ENCODE assay signal across 33 cellular contexts in the genomic region with DNA sequence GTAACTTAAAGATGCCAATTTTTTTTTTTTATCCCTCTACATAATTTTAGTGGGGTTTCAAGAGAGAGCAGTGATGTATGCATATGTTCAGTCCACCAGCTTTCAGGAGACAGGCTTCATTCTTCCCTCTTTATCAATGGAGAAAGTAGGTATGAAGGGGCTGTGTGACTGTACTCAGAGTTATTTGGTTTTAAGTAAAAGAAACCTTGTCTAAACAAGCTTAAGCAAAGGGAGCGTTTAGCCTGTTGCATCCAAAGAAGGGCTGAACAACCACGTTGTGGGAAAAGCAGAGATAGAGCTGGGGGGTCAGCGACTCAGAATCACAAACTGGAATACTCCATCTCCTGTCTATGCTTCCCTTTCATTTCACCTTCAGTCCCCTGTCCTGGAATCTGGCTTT.
"Had no signal": no experiment of that assay in that cellular context is flagged by ENCODE, and none has a peak within 500 bp of the region (broad histone marks: within the 10 kb centered on the region; RNA-seq: fewer than 3 reads in every experiment).

No MANE protein-coding gene starts in this region.

- ATAC-seq: heart right ventricle; left lobe of liver; mucosa of descending colon; natural killer cell treated with Interleukin-12 subunit alpha and Interleukin-12 subunit beta and Interleukin-15 and Interleukin-18, amount 100 ng/mL, for 72 hours; right lobe of liver; stimulated activated naive CD8-positive, alpha-beta T cell treated with anti-CD3 and anti-CD28 coated beads, Interleukin-15, Interleukin-2, amounts not matched to agents 100 U/mL and 50 U/mL, for 24 hours had no signal

- H3K36me3 ChIP-seq: colonic mucosa, esophagus muscularis mucosa, heart right ventricle, right lobe of liver, tibial artery, upper lobe of left lung had no signal

- H3K4me3 ChIP-seq: colonic mucosa, esophagus muscularis mucosa, heart right ventricle, lung, mucosa of descending colon, right lobe of liver, smooth muscle cell, testis, tibial artery, upper lobe of left lung had no signal

- H3K27ac Mint-ChIP-seq: dendritic cell treated with granulocyte-macrophage colony-stimulating factor and Interleukin-4, amounts not matched to agents 40 ng/mL and 50 ng/mL, for 4 days; endodermal cell; immature natural killer cell; memory B cell; mesothelial cell of epicardium; progenitor cell of endocrine pancreas had no signal

- H3K4me1 Mint-ChIP-seq: immature natural killer cell, memory B cell, mesothelial cell of epicardium, naive B cell, neural crest cell had no signal

- H3K27me3 ChIP-seq: colonic mucosa, esophagus muscularis mucosa, heart right ventricle, right lobe of liver, testis, tibial artery, upper lobe of left lung had no signal

- H3K9me3 Mint-ChIP-seq: dendritic cell treated with granulocyte-macrophage colony-stimulating factor and Interleukin-4, amounts not matched to agents 40 ng/mL and 50 ng/mL, for 4 days; endodermal cell; immature natural killer cell; memory B cell; mesothelial cell of epicardium; naive B cell; natural killer cell treated with Interleukin-12 subunit alpha and Interleukin-12 subunit beta and Interleukin-15 and Interleukin-18, amount 100 ng/mL, for 72 hours; neural crest cell had no signal

- DNase-seq: colonic mucosa; effector CD8-positive, alpha-beta T cell; endodermal cell; foreskin melanocyte; glutamatergic neuron; heart right ventricle; hypothalamus; immature natural killer cell; naive B cell; right lobe of liver; stimulated activated CD4-positive, alpha-beta T cell treated with anti-CD3 and anti-CD28 coated beads, Interleukin-12 subunit alpha, Interleukin-12 subunit beta, amount 100 ng/mL, for 4 hours; stimulated activated CD4-positive, alpha-beta T cell treated with anti-CD3 and anti-CD28 coated beads, Interleukin-1b, Interleukin-23, amount 100 ng/mL, for 48 hours; stimulated activated CD4-positive, alpha-beta T cell treated with anti-CD3 and anti-CD28 coated beads, Interleukin-4, amount 100 ng/mL, for 1 hour; stimulated activated CD8-positive, alpha-beta memory T cell treated with anti-CD3 and anti-CD28 coated beads, Interleukin-4, amount 100 ng/mL, for 48 hours; stimulated activated naive CD8-positive, alpha-beta T cell treated with anti-CD3 and anti-CD28 coated beads, Interleukin-15, Interleukin-2, amounts not matched to agents 100 U/mL and 50 U/mL, for 24 hours; substantia nigra; testis; tibial artery; upper lobe of left lung had no signal

- H3K36me3 Mint-ChIP-seq: natural killer cell treated with Interleukin-12 subunit alpha and Interleukin-12 subunit beta and Interleukin-15 and Interleukin-18, amount 100 ng/mL, for 72 hours had no signal

- H2AFZ ChIP-seq: parathyroid adenoma had no signal

- H3K4me2 ChIP-seq: smooth muscle cell had no signal

- FAIRE-seq: keratinocyte, urothelium cell line had no signal

- H3K4me1 ChIP-seq: colonic mucosa, parathyroid adenoma, testis had no signal

- H3K9ac ChIP-seq: parathyroid adenoma had no signal

- H3K4me3 Mint-ChIP-seq: dendritic cell treated with granulocyte-macrophage colony-stimulating factor and Interleukin-4, amounts not matched to agents 40 ng/mL and 50 ng/mL, for 4 days; endodermal cell; immature natural killer cell; memory B cell; mesothelial cell of epicardium; naive B cell; natural killer cell treated with Interleukin-12 subunit alpha and Interleukin-12 subunit beta and Interleukin-15 and Interleukin-18, amount 100 ng/mL, for 72 hours; neural crest cell had no signal

- H3K79me2 ChIP-seq: parathyroid adenoma had no signal

- H3K27ac ChIP-seq: colonic mucosa, esophagus muscularis mucosa, heart right ventricle, parathyroid adenoma, right lobe of liver, testis, tibial artery, upper lobe of left lung had no signal

- H3K27me3 Mint-ChIP-seq: dendritic cell treated with granulocyte-macrophage colony-stimulating factor and Interleukin-4, amounts not matched to agents 40 ng/mL and 50 ng/mL, for 4 days; memory B cell; naive B cell; natural killer cell treated with Interleukin-12 subunit alpha and Interleukin-12 subunit beta and Interleukin-15 and Interleukin-18, amount 100 ng/mL, for 72 hours; progenitor cell of endocrine pancreas had no signal

- H3K9me3 ChIP-seq: colonic mucosa, esophagus muscularis mucosa, heart right ventricle, mucosa of descending colon, right lobe of liver, testis, tibial artery, upper lobe of left lung had no signal
